In genomic region chr7:144830024-144830785, GRCh38 we compare ENCODE assay signal across 19 cellular contexts. TPM values are rescaled to one million over a fixed set of nuclear protein-coding genes. Genes with fewer than 3 reads are reported as not detected.
DNase-seq lines count a peak whose midpoint lies in the region; ATAC-seq and TF ChIP-seq lines count a peak whose summit lies in the region.
"Had no signal": no experiment of that assay in that cellular context is flagged by ENCODE, and none has a peak within 500 bp of the region (broad histone marks: within the 10 kb centered on the region; RNA-seq: fewer than 3 reads in every experiment).

No MANE protein-coding gene starts in this region.

- no peaks in the 10 kb centered on the region for H3K79me2 ChIP-seq in hepatocyte

- H3K4me1 ChIP-seq in CD4-positive, CD25-positive, alpha-beta regulatory T cell (ENCODE audit: control insufficient read depth, insufficient read depth, low read length, poor library complexity, severe bottlenecking), result peaks cover 34% of the 10 kb centered on the region
- H3K4me1 ChIP-seq in hepatocyte (ENCODE audit: insufficient read depth), result no peaks in the 10 kb centered on the region

- TF ChIP-seq CTCF in hepatocyte (IDR thresholded peaks at IDR 0.05; ENCODE audit: poor library complexity) (no peak), brain microvascular endothelial cell (IDR thresholded peaks at IDR 0.05; ENCODE audit: low read depth, low read length, missing control alignments) (no peak), RWPE1 (conservative IDR thresholded peaks at IDR 0.05; ENCODE audit: low read depth) (no peak)

- H3K4me1 Mint-ChIP-seq in CD4-positive, CD25-positive, alpha-beta regulatory T cell, result peaks cover 25 to 64% (median 31%) of the 10 kb centered on the region in 4 donors
- H3K4me1 Mint-ChIP-seq in T-helper 17 cell, result peaks cover 27% of the 10 kb centered on the region

- 87% methylated on average over 2 of the region's 2 CpGs for WGBS in hepatocyte (ENCODE audit: low lambda C conversion rate, missing lambda C conversion rate)

- POLR2A ChIA-PET in RWPE1 (lab: Yijun Ruan, JAX; ENCODE audit: low non-redundant PET), result no interaction called here

- H3K9me3 Mint-ChIP-seq in CD4-positive, CD25-positive, alpha-beta regulatory T cell, result peaks cover 0 to under 1% (median 0%) of the 10 kb centered on the region in 7 donors
- H3K9me3 Mint-ChIP-seq: T-helper 2 cell treated with Interferon-gamma antibody and Interleukin-4, amounts not matched to agents 5 μg/mL and 100 μg/mL, for 36 hours had no signal

- peak overlapping the region; percentile 48 for H3K4me3 ChIP-seq in CD4-positive, CD25-positive, alpha-beta regulatory T cell (ENCODE audit: low read depth, low read length)
- H3K4me3 ChIP-seq in hepatocyte, result no peak overlapping the region
- H3K4me3 ChIP-seq in brain microvascular endothelial cell (ENCODE audit: low read depth, low read length), result no peak overlapping the region
- H3K4me3 ChIP-seq: adrenal gland, BLaER1, GM23338, right atrium auricular region, uterus had no signal

- H3K27me3 ChIP-seq in CD4-positive, CD25-positive, alpha-beta regulatory T cell (ENCODE audit: control insufficient read depth, insufficient read depth, low read length), result no peaks in the 10 kb centered on the region
- H3K27me3 ChIP-seq in hepatocyte (no peaks in the 10 kb centered on the region), brain microvascular endothelial cell (replicated peaks) (no peaks in the 10 kb centered on the region)
- H3K27me3 ChIP-seq: adrenal gland, BLaER1, right atrium auricular region, uterus had no signal

- no peak overlapping the region for H2AFZ ChIP-seq in hepatocyte
- H2AFZ ChIP-seq: GM23338 had no signal

- no peaks in the 10 kb centered on the region for H3K36me3 ChIP-seq in CD4-positive, CD25-positive, alpha-beta regulatory T cell (ENCODE audit: control insufficient read depth, insufficient read depth, low read length)
- H3K36me3 ChIP-seq in hepatocyte (replicated peaks; ENCODE audit: insufficient read depth, low read depth) (no peaks in the 10 kb centered on the region), brain microvascular endothelial cell (replicated peaks) (no peaks in the 10 kb centered on the region)
- H3K36me3 ChIP-seq: adrenal gland, BLaER1, right atrium auricular region, uterus had no signal

- in situ Hi-C loops in brain microvascular endothelial cell (cut with HindIII; ENCODE audit: low pct_ligation_motif_present, low sequenced_read_pairs), result no loop called here

- H3K36me3 Mint-ChIP-seq in CD4-positive, CD25-positive, alpha-beta regulatory T cell, result peaks cover 11% of the 10 kb centered on the region
- H3K36me3 Mint-ChIP-seq in T-helper 17 cell (ENCODE audit: low read depth), result peaks cover under 1% of the 10 kb centered on the region

- H4K20me1 ChIP-seq in hepatocyte (ENCODE audit: insufficient read depth, poor library complexity, severe bottlenecking), result no peaks in the 10 kb centered on the region
- H4K20me1 ChIP-seq: BLaER1 had no signal

- CTCF ChIA-PET in RWPE1 (lab: Yijun Ruan, JAX), result no interaction called here

- H3K9me3 ChIP-seq in CD4-positive, CD25-positive, alpha-beta regulatory T cell (ENCODE audit: control insufficient read depth in 2 of 2, low read length in 2 of 2), result no peaks in the 10 kb centered on the region
- H3K9me3 ChIP-seq in T-helper 17 cell (ENCODE audit: control insufficient read depth, low read length, poor library complexity, severe bottlenecking) (no peaks in the 10 kb centered on the region), hepatocyte (ENCODE audit: low read depth) (no peaks in the 10 kb centered on the region)
- H3K9me3 ChIP-seq: adrenal gland, BLaER1, right atrium auricular region, uterus had no signal

- H3K27ac ChIP-seq in CD4-positive, CD25-positive, alpha-beta regulatory T cell (ENCODE audit: insufficient read depth, low read length, poor library complexity, severe bottlenecking), result peak overlapping the region; percentile 42
- no peak overlapping the region for H3K27ac ChIP-seq in hepatocyte
- no peak overlapping the region for H3K27ac ChIP-seq in brain microvascular endothelial cell
- no peak overlapping the region for H3K27ac ChIP-seq in RWPE1
- H3K27ac ChIP-seq: adrenal gland, BLaER1, right atrium auricular region, uterus had no signal

- no peaks in the 10 kb centered on the region for H3K9me2 ChIP-seq in hepatocyte (replicated peaks; ENCODE audit: insufficient read depth)

- peak overlapping the region; percentile 7 to 100 (median 97) for H3K27ac Mint-ChIP-seq in CD4-positive, CD25-positive, alpha-beta regulatory T cell
- peak overlapping the region; percentile 11 for H3K27ac Mint-ChIP-seq in T-helper 17 cell
- H3K27ac Mint-ChIP-seq: GM23338; nephron; T-helper 2 cell treated with Interferon-gamma antibody and Interleukin-4, amounts not matched to agents 5 μg/mL and 100 μg/mL, for 36 hours had no signal

- no peak overlapping the region for H3K4me2 ChIP-seq in hepatocyte
- H3K4me2 ChIP-seq: BLaER1, GM23338 had no signal

- DNase-seq in CD4-positive, CD25-positive, alpha-beta regulatory T cell, result no peak
- DNase-seq in EL (peak; percentile 25), T-helper 17 cell (no peak), hepatocyte (ENCODE audit: low spot score) (peak; percentile 17), brain microvascular endothelial cell (no peak), LoVo (ENCODE audit: low spot score) (no peak), RWPE1 (ENCODE audit: low spot score) (no peak)
- DNase-seq: KG1, NCI-H1694 treated with DMSO at 0.1 percent for 48 hours, NCI-H526 treated with DMSO at 0.1 percent for 48 hours, RPMI8226, uterus had no signal

- peak; percentile 13 to 26 for ATAC-seq in CD4-positive, CD25-positive, alpha-beta regulatory T cell (ENCODE audit: low read depth in 2 of 2)
- ATAC-seq in T-helper 17 cell (peak; percentile 28), GM18519 (IDR thresholded peaks at IDR 0.05; ENCODE audit: low FRiP score, unreplicated experiment) (no peak)
- ATAC-seq: GM23338 had no signal

- no peaks in the 10 kb centered on the region for H3K27me3 Mint-ChIP-seq in CD4-positive, CD25-positive, alpha-beta regulatory T cell
- no peaks in the 10 kb centered on the region for H3K27me3 Mint-ChIP-seq in T-helper 17 cell

- H3K4me3 Mint-ChIP-seq in CD4-positive, CD25-positive, alpha-beta regulatory T cell, result peak overlapping the region in 3 of 4 donors; percentile 16 to 65 (median 49)
- H3K4me3 Mint-ChIP-seq in T-helper 17 cell, result no peak overlapping the region
- H3K4me3 Mint-ChIP-seq: GM23338; nephron; T-helper 2 cell treated with Interferon-gamma antibody and Interleukin-4, amounts not matched to agents 5 μg/mL and 100 μg/mL, for 36 hours had no signal

RNA-seq across cellular contexts. Expression of gene TPK1, which starts 5.6 kb away (rescaled TPM):
- 38.8 TPM for total RNA-seq in CD4-positive, CD25-positive, alpha-beta regulatory T cell
- polyA plus RNA-seq in CD4-positive, CD25-positive, alpha-beta regulatory T cell, result 10 to 100 TPM; 30.5 to 32.5 (median 31.5) TPM
- total RNA-seq in T-helper 17 cell (10 to 100 TPM; 20.3 to 21.7 TPM), hepatocyte (7.4 and 9.7 TPM in 2 replicates)
- polyA plus RNA-seq in hepatocyte, result 8.7 TPM in 2 replicates

Comparison
In these comparisons a context has a peak if more than half of its experiments do, and no peak if none do; other contexts are left out.
1. DNase-seq: peak in EL (single experiment) and hepatocyte (single experiment); none in CD4-positive, CD25-positive, alpha-beta regulatory T cell (0 of 3), T-helper 17 cell (0 of 3), brain microvascular endothelial cell (single experiment), LoVo (single experiment) and RWPE1 (single experiment).